In genomic region chr7:155858521-155859061, GRCh38 we compare ENCODE assay signal across 13 cellular contexts. TPM values are rescaled to one million over a fixed set of nuclear protein-coding genes. Genes with fewer than 3 reads are reported as not detected.
DNase-seq lines count a peak whose midpoint lies in the region; ATAC-seq, FAIRE-seq and TF ChIP-seq lines count a peak whose summit lies in the region.
"Had no signal": no experiment of that assay in that cellular context is flagged by ENCODE, and none has a peak within 500 bp of the region (broad histone marks: within the 10 kb centered on the region; RNA-seq: fewer than 3 reads in every experiment).

No MANE protein-coding gene starts in this region.

- 0 out of 3 replicates have a peak, but pooled peaks cover 6% of the 10 kb centered on the region for H3K9me3 ChIP-seq in A549

- peak; percentile 69 to 76; a peak in 3 of 5 replicates for TF ChIP-seq EP300 in A549 (IDR thresholded peaks at IDR 0.05)

- H3K27ac ChIP-seq in A549, result peak overlapping the region; percentile 53 to 87
- H3K27ac ChIP-seq: uterus had no signal

- ATAC-seq in A549 (peak; percentile 28 to 50; a peak in 4 of 6 replicates), GM19395 (IDR thresholded peaks at IDR 0.05; ENCODE audit: unreplicated experiment) (no peak)

- H3K4me2 ChIP-seq in A549, result peak overlapping the region; percentile 58

- peaks cover 61% of the 10 kb centered on the region for H3K4me1 ChIP-seq in A549
- H3K4me1 ChIP-seq: uterus had no signal

- FAIRE-seq in A549 (lab: Jason Lieb, UNC), result peak; percentile 36

- TF ChIP-seq RAD21 in A549 (conservative IDR thresholded peaks at IDR 0.05 in 1 of 2, IDR thresholded peaks at IDR 0.05 in 1 of 2), result peak; percentile 9 to 31; a peak in 1 of 5 replicates

- peak; percentile 63 to 77 for DNase-seq in A549 (ENCODE audit: low read depth in 1 of 2, low spot score in 1 of 2)
- DNase-seq in HT1080 (ENCODE audit: low read depth), result peak; percentile 45
- peak; percentile 20 for DNase-seq in astrocyte of the spinal cord (ENCODE audit: low read depth, low spot score)
- peak; percentile 25 for DNase-seq in kidney glomerular epithelial cell (lab: John Stamatoyannopoulos, UW)
- DNase-seq in NCI-H187 (lab: John Stamatoyannopoulos, UW), result no peak
- no peak for DNase-seq in CD1c-positive myeloid dendritic cell (ENCODE audit: extremely low spot score)
- no peak for DNase-seq in OCI-M1 (lab: John Stamatoyannopoulos, UW)
- DNase-seq: DMS79, NCI-H446, T-helper 9 cell, uterus had no signal

- in situ Hi-C loops in astrocyte of the spinal cord (cut with HindIII; ENCODE audit: low sequenced_read_pairs), result no loop called here

- TF ChIP-seq CTCF in A549 (IDR thresholded peaks at IDR 0.05), result no peak
- TF ChIP-seq CTCF in astrocyte of the spinal cord (IDR thresholded peaks at IDR 0.05; ENCODE audit: low read depth, low read length), result no peak

- H3K4me3 ChIP-seq in A549 (no peak overlapping the region), astrocyte of the spinal cord (ENCODE audit: low read depth, low read length) (no peak overlapping the region)
- H3K4me3 ChIP-seq: uterus had no signal

- CTCF ChIA-PET in A549 (lab: Yijun Ruan, JAX), result interaction anchor here (0.6 to 1.6 kb wide), 2 partner anchors 12 to 114 kb away, joined by 3 to 4 read pairs; no protein-coding TSS in a partner anchor

- TF ChIP-seq POLR2A in A549 (IDR thresholded peaks at IDR 0.05; ENCODE audit: low read length), result no peak

- POLR2A ChIA-PET in A549 (lab: Yijun Ruan, JAX), result no interaction called here

- 0% methylated on average over 3 of the region's 3 CpGs for WGBS in A549 (ENCODE audit: missing lambda C conversion rate)

TF ChIP-seq in A549, 52 proteins besides CTCF, POLR2A, EP300 and RAD21 (continues in another document):
- TF ChIP-seq RNF2 (IDR thresholded peaks at IDR 0.05; ENCODE audit: borderline replicate concordance, low read depth), result no peak
- TF ChIP-seq JUN (IDR thresholded peaks at IDR 0.05), result peak; percentile 43 to 65; a peak in 4 of 5 replicates
- TF ChIP-seq CEBPB (IDR thresholded peaks at IDR 0.05), result peak in 1 of 2 experiments; percentile 50; a peak in 2 of 4 replicates
- TF ChIP-seq, protein P1, sequence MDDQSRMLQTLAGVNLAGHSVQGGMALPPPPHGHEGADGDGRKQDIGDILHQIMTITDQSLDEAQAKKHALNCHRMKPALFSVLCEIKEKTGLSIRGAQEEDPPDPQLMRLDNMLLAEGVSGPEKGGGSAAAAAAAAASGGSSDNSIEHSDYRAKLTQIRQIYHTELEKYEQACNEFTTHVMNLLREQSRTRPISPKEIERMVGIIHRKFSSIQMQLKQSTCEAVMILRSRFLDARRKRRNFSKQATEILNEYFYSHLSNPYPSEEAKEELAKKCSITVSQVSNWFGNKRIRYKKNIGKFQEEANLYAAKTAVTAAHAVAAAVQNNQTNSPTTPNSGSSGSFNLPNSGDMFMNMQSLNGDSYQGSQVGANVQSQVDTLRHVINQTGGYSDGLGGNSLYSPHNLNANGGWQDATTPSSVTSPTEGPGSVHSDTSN (IDR thresholded peaks at IDR 0.05), result no peak
- no peak for TF ChIP-seq POLR2AphosphoS2 (conservative IDR thresholded peaks at IDR 0.05; ENCODE audit: low read length)
- no peak for TF ChIP-seq ZSCAN20 (CRISPR knock-in tag; IDR thresholded peaks at IDR 0.05)
- no peak for TF ChIP-seq PHF8 (IDR thresholded peaks at IDR 0.05; ENCODE audit: borderline replicate concordance, low read depth)
- TF ChIP-seq FOSB (CRISPR knock-in tag; IDR thresholded peaks at IDR 0.05), result no peak
- TF ChIP-seq, protein P2, sequence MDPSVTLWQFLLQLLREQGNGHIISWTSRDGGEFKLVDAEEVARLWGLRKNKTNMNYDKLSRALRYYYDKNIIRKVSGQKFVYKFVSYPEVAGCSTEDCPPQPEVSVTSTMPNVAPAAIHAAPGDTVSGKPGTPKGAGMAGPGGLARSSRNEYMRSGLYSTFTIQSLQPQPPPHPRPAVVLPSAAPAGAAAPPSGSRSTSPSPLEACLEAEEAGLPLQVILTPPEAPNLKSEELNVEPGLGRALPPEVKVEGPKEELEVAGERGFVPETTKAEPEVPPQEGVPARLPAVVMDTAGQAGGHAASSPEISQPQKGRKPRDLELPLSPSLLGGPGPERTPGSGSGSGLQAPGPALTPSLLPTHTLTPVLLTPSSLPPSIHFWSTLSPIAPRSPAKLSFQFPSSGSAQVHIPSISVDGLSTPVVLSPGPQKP (IDR thresholded peaks at IDR 0.05; ENCODE audit: low read depth, low read length), result no peak
- no peak for TF ChIP-seq E2F6 (IDR thresholded peaks at IDR 0.05; ENCODE audit: borderline replicate concordance, low read depth)
- TF ChIP-seq CBX8 (IDR thresholded peaks at IDR 0.05), result no peak
- TF ChIP-seq USF2 (IDR thresholded peaks at IDR 0.05), result no peak
- no peak for TF ChIP-seq CBX2 (IDR thresholded peaks at IDR 0.05; ENCODE audit: borderline replicate concordance, low read depth)
- no peak for TF ChIP-seq HOXA7 (CRISPR knock-in tag; IDR thresholded peaks at IDR 0.05)
- TF ChIP-seq HOXB13 (CRISPR knock-in tag; IDR thresholded peaks at IDR 0.05; ENCODE audit: low read depth), result no peak
- peak; percentile 84 for TF ChIP-seq JUNB (IDR thresholded peaks at IDR 0.05)
- no peak for TF ChIP-seq BCL3 (IDR thresholded peaks at IDR 0.05)
- no peak for TF ChIP-seq ZC3H11A (IDR thresholded peaks at IDR 0.05)
- TF ChIP-seq RCOR1 (IDR thresholded peaks at IDR 0.05; ENCODE audit: low read depth, low read length), result no peak
- peak; percentile 75 for TF ChIP-seq FOSL2 (IDR thresholded peaks at IDR 0.05)
- TF ChIP-seq FOSL2 (CRISPR knock-in tag; IDR thresholded peaks at IDR 0.05), result peak; percentile 92
- TF ChIP-seq BHLHE40 (IDR thresholded peaks at IDR 0.05; ENCODE audit: low read depth, low read length), result no peak
- no peak for TF ChIP-seq TFCP2L1 (CRISPR knock-in tag; IDR thresholded peaks at IDR 0.05)
- TF ChIP-seq, protein P3, sequence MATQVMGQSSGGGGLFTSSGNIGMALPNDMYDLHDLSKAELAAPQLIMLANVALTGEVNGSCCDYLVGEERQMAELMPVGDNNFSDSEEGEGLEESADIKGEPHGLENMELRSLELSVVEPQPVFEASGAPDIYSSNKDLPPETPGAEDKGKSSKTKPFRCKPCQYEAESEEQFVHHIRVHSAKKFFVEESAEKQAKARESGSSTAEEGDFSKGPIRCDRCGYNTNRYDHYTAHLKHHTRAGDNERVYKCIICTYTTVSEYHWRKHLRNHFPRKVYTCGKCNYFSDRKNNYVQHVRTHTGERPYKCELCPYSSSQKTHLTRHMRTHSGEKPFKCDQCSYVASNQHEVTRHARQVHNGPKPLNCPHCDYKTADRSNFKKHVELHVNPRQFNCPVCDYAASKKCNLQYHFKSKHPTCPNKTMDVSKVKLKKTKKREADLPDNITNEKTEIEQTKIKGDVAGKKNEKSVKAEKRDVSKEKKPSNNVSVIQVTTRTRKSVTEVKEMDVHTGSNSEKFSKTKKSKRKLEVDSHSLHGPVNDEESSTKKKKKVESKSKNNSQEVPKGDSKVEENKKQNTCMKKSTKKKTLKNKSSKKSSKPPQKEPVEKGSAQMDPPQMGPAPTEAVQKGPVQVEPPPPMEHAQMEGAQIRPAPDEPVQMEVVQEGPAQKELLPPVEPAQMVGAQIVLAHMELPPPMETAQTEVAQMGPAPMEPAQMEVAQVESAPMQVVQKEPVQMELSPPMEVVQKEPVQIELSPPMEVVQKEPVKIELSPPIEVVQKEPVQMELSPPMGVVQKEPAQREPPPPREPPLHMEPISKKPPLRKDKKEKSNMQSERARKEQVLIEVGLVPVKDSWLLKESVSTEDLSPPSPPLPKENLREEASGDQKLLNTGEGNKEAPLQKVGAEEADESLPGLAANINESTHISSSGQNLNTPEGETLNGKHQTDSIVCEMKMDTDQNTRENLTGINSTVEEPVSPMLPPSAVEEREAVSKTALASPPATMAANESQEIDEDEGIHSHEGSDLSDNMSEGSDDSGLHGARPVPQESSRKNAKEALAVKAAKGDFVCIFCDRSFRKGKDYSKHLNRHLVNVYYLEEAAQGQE (IDR thresholded peaks at IDR 0.05), result no peak
- TF ChIP-seq MAFK (IDR thresholded peaks at IDR 0.05; ENCODE audit: partially characterized antibody), result no peak

RNA-seq across cellular contexts. Expression of gene SHH, which starts 46.3 kb away (rescaled TPM):
- polyA plus RNA-seq in A549 (2011; rRNA removed) (0.78 and 0.84 TPM in 2 replicates), A549 (2017; fragmentation: RNase III; extraction: RNeasy Plus Mini Kit Qiagen cat#74134 plus additional on column Dnase treatment) (0.79 to 1.2 TPM (median 1.2 TPM) in 3 replicates)
- polyA plus RNA-seq in A549 (2012; cell fraction: cytosol; rRNA removed), result 0.41 and 0.52 TPM in 2 replicates
- polyA plus RNA-seq in A549 (2012; cell fraction: nucleus; rRNA removed), result 0.49 and 0.78 TPM in 2 replicates
- polyA minus RNA-seq in A549 (2011; rRNA and poly(A)+ RNA removed), result 0.50 and 1.6 TPM in 2 replicates
- total RNA-seq in HT1080 (2014; rRNA removed; shearing (Covaris generic)), result not detected in 2 replicates
- not detected in 2 replicates for polyA plus RNA-seq in HT1080 (2015; cell fraction: cytosol; rRNA removed)
- not detected in 2 replicates for polyA plus RNA-seq in HT1080 (2015; cell fraction: nucleus; rRNA removed)
- total RNA-seq: activated CD8-positive, alpha-beta memory T cell treated with anti-CD3 and anti-CD28 coated beads for 36 hours had no signal

Comparison
In these comparisons a context has a peak if more than half of its experiments do, and no peak if none do; other contexts are left out.
1. DNase-seq: peak in A549 (2 of 2), HT1080 (single experiment), astrocyte of the spinal cord (single experiment) and kidney glomerular epithelial cell (single experiment); none in NCI-H187 (0 of 2), CD1c-positive myeloid dendritic cell (single experiment) and OCI-M1 (single experiment).